In the genomic region with DNA sequence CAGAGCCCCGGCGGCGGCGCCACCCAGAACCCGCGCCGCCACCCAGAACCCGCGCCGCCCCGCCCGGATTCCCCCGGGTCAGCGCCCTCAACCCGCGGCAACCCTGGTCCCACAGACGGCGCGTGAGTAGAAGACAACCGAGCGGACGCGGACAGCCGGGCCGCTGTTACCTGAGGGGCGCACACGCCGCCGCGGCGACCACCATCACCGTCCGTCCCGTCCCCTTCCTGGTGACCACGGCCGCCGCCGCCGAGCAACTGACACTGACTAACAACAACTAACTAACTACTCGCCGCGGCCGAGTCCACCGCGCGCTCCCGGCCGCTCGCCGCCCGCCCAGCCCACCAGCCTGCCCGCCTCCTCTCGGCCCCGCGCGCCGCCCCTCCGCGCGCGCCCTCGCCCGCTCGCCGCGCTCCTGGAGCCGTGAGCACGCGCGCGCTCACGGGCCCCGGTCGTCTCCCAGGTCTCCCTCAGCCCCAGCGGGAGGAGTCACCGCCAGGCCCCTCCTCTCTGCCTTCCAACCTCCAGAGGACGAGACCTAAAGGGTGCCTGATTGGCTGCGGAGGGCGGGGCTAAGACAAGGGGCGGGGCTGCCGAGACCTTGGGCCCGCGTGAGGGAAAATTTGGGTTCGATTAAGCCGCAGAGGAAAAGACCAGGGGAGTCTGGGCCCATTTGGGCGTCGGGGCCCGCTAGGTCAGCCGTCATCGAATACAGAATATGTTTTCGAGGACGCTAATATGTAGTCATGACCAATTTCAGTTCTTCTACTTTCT, we compare ENCODE assay signal across 1 cellular context.
TF ChIP-seq lines count a peak whose summit lies in the region.

TSS of gene PEAK1 (minus strand) at position 269 of the 774 bp plus-strand sequence. CDS start 238,178 bp downstream, outside the sequence.

TF ChIP-seq in GM12878, 131 proteins besides CTCF, POLR2A, EP300 and RAD21 (continued from another document):
- TF ChIP-seq KDM1A (IDR thresholded peaks at IDR 0.05; ENCODE audit: borderline replicate concordance) = no peak
- TF ChIP-seq RFX5 (IDR thresholded peaks at IDR 0.05; ENCODE audit: low read depth, low read length) = no peak
- peak; percentile 73; the same call in 1 of the 2 replicates for TF ChIP-seq ASH2L (IDR thresholded peaks at IDR 0.05; ENCODE audit: borderline replicate concordance, low read depth)
